1 cellular context compared by ENCODE assay signal in the genomic region with DNA sequence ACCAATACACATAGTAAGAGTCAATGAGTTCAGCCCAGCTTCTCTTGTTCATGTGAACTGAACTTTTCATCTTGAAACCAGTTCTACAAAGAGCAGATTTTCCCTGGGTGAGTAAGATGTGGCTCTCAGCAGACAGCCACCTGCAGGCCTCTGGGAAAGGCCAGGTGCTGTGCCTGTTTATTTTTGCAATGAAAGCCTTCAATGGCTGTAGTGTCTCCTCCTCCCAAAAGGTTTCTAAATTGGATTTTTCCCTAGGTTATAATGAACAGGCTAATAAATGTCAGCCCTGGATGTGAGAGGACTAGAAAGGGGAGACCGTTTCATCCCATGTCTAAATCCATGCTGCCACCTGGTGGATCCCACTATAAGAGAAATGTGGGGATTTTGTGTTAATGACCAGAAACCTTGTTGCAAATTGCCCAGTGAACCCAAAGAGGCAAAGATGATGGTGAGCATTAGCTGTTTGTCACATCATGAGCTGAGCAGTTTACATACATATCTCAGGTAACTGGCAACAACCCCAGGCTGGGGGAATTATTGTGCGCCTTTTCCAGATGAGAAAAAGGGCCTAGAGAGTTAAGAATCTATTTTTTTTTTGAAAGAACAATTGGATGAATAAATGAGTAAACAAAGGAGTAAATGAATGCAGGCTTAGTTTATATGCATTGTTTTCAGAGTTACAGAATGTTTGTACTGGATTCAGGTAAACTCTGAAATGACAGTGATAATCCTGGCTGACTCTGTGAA.
TF ChIP-seq lines count a peak whose summit lies in the region.

No MANE protein-coding gene starts in this region.

TF ChIP-seq in GM12878, 131 proteins besides CTCF, POLR2A, EP300 and RAD21 (continued from another document and continues in another):
- TF ChIP-seq, protein P1, sequence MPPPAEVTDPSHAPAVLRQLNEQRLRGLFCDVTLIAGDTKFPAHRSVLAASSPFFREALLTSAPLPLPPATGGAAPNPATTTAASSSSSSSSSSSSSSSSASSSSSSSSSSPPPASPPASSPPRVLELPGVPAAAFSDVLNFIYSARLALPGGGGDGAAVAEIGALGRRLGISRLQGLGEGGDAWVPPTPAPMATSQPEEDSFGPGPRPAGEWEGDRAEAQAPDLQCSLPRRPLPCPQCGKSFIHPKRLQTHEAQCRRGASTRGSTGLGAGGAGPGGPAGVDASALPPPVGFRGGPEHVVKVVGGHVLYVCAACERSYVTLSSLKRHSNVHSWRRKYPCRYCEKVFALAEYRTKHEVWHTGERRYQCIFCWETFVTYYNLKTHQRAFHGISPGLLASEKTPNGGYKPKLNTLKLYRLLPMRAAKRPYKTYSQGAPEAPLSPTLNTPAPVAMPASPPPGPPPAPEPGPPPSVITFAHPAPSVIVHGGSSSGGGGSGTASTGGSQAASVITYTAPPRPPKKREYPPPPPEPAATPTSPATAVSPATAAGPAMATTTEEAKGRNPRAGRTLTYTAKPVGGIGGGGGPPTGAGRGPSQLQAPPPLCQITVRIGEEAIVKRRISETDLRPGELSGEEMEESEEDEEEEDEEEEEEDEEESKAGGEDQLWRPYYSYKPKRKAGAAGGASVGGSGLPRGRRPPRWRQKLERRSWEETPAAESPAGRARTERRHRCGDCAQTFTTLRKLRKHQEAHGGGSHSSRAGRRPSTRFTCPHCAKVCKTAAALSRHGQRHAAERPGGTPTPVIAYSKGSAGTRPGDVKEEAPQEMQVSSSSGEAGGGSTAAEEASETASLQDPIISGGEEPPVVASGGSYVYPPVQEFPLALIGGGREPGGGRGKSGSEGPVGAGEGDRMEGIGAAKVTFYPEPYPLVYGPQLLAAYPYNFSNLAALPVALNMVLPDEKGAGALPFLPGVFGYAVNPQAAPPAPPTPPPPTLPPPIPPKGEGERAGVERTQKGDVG (CRISPR knock-in tag; IDR thresholded peaks at IDR 0.05) = no peak
- TF ChIP-seq, protein P2, sequence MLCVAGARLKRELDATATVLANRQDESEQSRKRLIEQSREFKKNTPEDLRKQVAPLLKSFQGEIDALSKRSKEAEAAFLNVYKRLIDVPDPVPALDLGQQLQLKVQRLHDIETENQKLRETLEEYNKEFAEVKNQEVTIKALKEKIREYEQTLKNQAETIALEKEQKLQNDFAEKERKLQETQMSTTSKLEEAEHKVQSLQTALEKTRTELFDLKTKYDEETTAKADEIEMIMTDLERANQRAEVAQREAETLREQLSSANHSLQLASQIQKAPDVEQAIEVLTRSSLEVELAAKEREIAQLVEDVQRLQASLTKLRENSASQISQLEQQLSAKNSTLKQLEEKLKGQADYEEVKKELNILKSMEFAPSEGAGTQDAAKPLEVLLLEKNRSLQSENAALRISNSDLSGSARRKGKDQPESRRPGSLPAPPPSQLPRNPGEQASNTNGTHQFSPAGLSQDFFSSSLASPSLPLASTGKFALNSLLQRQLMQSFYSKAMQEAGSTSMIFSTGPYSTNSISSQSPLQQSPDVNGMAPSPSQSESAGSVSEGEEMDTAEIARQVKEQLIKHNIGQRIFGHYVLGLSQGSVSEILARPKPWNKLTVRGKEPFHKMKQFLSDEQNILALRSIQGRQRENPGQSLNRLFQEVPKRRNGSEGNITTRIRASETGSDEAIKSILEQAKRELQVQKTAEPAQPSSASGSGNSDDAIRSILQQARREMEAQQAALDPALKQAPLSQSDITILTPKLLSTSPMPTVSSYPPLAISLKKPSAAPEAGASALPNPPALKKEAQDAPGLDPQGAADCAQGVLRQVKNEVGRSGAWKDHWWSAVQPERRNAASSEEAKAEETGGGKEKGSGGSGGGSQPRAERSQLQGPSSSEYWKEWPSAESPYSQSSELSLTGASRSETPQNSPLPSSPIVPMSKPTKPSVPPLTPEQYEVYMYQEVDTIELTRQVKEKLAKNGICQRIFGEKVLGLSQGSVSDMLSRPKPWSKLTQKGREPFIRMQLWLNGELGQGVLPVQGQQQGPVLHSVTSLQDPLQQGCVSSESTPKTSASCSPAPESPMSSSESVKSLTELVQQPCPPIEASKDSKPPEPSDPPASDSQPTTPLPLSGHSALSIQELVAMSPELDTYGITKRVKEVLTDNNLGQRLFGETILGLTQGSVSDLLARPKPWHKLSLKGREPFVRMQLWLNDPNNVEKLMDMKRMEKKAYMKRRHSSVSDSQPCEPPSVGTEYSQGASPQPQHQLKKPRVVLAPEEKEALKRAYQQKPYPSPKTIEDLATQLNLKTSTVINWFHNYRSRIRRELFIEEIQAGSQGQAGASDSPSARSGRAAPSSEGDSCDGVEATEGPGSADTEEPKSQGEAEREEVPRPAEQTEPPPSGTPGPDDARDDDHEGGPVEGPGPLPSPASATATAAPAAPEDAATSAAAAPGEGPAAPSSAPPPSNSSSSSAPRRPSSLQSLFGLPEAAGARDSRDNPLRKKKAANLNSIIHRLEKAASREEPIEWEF (IDR thresholded peaks at IDR 0.05; ENCODE audit: insufficient replicate concordance, low read depth, low read length) = peak; percentile 29
- no peak for TF ChIP-seq BACH1 (IDR thresholded peaks at IDR 0.05; ENCODE audit: borderline replicate concordance)
- TF ChIP-seq, protein P3, sequence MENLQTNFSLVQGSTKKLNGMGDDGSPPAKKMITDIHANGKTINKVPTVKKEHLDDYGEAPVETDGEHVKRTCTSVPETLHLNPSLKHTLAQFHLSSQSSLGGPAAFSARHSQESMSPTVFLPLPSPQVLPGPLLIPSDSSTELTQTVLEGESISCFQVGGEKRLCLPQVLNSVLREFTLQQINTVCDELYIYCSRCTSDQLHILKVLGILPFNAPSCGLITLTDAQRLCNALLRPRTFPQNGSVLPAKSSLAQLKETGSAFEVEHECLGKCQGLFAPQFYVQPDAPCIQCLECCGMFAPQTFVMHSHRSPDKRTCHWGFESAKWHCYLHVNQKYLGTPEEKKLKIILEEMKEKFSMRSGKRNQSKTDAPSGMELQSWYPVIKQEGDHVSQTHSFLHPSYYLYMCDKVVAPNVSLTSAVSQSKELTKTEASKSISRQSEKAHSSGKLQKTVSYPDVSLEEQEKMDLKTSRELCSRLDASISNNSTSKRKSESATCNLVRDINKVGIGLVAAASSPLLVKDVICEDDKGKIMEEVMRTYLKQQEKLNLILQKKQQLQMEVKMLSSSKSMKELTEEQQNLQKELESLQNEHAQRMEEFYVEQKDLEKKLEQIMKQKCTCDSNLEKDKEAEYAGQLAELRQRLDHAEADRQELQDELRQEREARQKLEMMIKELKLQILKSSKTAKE (IDR thresholded peaks at IDR 0.05; ENCODE audit: low read depth, poor library complexity, severe bottlenecking) = no peak
- TF ChIP-seq, protein P4, sequence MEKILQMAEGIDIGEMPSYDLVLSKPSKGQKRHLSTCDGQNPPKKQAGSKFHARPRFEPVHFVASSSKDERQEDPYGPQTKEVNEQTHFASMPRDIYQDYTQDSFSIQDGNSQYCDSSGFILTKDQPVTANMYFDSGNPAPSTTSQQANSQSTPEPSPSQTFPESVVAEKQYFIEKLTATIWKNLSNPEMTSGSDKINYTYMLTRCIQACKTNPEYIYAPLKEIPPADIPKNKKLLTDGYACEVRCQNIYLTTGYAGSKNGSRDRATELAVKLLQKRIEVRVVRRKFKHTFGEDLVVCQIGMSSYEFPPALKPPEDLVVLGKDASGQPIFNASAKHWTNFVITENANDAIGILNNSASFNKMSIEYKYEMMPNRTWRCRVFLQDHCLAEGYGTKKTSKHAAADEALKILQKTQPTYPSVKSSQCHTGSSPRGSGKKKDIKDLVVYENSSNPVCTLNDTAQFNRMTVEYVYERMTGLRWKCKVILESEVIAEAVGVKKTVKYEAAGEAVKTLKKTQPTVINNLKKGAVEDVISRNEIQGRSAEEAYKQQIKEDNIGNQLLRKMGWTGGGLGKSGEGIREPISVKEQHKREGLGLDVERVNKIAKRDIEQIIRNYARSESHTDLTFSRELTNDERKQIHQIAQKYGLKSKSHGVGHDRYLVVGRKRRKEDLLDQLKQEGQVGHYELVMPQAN (conservative IDR thresholded peaks at IDR 0.05) = no peak
- TF ChIP-seq, protein P5, sequence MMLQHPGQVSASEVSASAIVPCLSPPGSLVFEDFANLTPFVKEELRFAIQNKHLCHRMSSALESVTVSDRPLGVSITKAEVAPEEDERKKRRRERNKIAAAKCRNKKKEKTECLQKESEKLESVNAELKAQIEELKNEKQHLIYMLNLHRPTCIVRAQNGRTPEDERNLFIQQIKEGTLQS (IDR thresholded peaks at IDR 0.05; ENCODE audit: borderline replicate concordance, extremely low read depth, low read depth, low read length) = 0 out of 2 replicates have a peak, but pooled peaks have one; percentile 2
- TF ChIP-seq BHLHE40 (IDR thresholded peaks at IDR 0.05; ENCODE audit: borderline replicate concordance in 1 of 2, low read depth in 2 of 2, low read length in 1 of 2) = no peak
- no peak for TF ChIP-seq ZNF274 (IDR thresholded peaks at IDR 0.05; ENCODE audit: insufficient read depth, insufficient read length)
- TF ChIP-seq SMAD1 (IDR thresholded peaks at IDR 0.05; ENCODE audit: low read depth, partially characterized antibody) = no peak
- no peak for TF ChIP-seq SPI1 (IDR thresholded peaks at IDR 0.05; ENCODE audit: borderline replicate concordance, insufficient read depth, low read depth, low read length)
- peak; percentile 53; the same call in 1 of the 2 replicates for TF ChIP-seq FOXM1 (IDR thresholded peaks at IDR 0.05; ENCODE audit: low read depth, low read length)
- TF ChIP-seq RCOR1 (conservative IDR thresholded peaks at IDR 0.05; ENCODE audit: low read depth, low read length) = no peak
- TF ChIP-seq TCF3 (IDR thresholded peaks at IDR 0.05; ENCODE audit: borderline replicate concordance, insufficient read depth, low read depth, low read length) = peak; percentile 43; the same call in 1 of the 2 replicates
- no peak for TF ChIP-seq BMI1 (IDR thresholded peaks at IDR 0.05; ENCODE audit: borderline replicate concordance)
- no peak; the same call in 1 of the 2 replicates for TF ChIP-seq CBX5 (IDR thresholded peaks at IDR 0.05; ENCODE audit: low read depth)
- TF ChIP-seq, protein P6, sequence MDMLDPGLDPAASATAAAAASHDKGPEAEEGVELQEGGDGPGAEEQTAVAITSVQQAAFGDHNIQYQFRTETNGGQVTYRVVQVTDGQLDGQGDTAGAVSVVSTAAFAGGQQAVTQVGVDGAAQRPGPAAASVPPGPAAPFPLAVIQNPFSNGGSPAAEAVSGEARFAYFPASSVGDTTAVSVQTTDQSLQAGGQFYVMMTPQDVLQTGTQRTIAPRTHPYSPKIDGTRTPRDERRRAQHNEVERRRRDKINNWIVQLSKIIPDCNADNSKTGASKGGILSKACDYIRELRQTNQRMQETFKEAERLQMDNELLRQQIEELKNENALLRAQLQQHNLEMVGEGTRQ (IDR thresholded peaks at IDR 0.05; ENCODE audit: borderline replicate concordance, low read depth, low read length) = no peak
- no peak for TF ChIP-seq NR2C1 (IDR thresholded peaks at IDR 0.05)
- no peak for TF ChIP-seq MEF2B (IDR thresholded peaks at IDR 0.05; ENCODE audit: partially characterized antibody, poor library complexity, severe bottlenecking)
- TF ChIP-seq PML (IDR thresholded peaks at IDR 0.05; ENCODE audit: low read length) = 0 out of 2 replicates have a peak, but pooled peaks have one; percentile 44
- TF ChIP-seq, protein P7, sequence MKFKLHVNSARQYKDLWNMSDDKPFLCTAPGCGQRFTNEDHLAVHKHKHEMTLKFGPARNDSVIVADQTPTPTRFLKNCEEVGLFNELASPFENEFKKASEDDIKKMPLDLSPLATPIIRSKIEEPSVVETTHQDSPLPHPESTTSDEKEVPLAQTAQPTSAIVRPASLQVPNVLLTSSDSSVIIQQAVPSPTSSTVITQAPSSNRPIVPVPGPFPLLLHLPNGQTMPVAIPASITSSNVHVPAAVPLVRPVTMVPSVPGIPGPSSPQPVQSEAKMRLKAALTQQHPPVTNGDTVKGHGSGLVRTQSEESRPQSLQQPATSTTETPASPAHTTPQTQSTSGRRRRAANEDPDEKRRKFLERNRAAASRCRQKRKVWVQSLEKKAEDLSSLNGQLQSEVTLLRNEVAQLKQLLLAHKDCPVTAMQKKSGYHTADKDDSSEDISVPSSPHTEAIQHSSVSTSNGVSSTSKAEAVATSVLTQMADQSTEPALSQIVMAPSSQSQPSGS (IDR thresholded peaks at IDR 0.05; ENCODE audit: low read length) = no peak
- no peak for TF ChIP-seq YY1 (IDR thresholded peaks at IDR 0.05; ENCODE audit: low read depth, low read length)
- TF ChIP-seq KAT2A (conservative IDR thresholded peaks at IDR 0.05; ENCODE audit: control insufficient read depth, low read depth, low read length) = no peak
- no peak for TF ChIP-seq KLF5 (IDR thresholded peaks at IDR 0.05; ENCODE audit: partially characterized antibody)
- TF ChIP-seq ASH2L (IDR thresholded peaks at IDR 0.05; ENCODE audit: borderline replicate concordance, low read depth) = no peak
- TF ChIP-seq SMAD5 (IDR thresholded peaks at IDR 0.05; ENCODE audit: low read depth) = no peak
- TF ChIP-seq, protein P8, sequence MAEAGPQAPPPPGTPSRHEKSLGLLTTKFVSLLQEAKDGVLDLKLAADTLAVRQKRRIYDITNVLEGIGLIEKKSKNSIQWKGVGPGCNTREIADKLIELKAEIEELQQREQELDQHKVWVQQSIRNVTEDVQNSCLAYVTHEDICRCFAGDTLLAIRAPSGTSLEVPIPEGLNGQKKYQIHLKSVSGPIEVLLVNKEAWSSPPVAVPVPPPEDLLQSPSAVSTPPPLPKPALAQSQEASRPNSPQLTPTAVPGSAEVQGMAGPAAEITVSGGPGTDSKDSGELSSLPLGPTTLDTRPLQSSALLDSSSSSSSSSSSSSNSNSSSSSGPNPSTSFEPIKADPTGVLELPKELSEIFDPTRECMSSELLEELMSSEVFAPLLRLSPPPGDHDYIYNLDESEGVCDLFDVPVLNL (IDR thresholded peaks at IDR 0.05; ENCODE audit: low read depth, low read length) = no peak
- peak; percentile 42; the same call in 1 of the 2 replicates for TF ChIP-seq NFIC (IDR thresholded peaks at IDR 0.05; ENCODE audit: low read depth, low read length)
- TF ChIP-seq RUNX3 (IDR thresholded peaks at IDR 0.05; ENCODE audit: low read length) = peak; percentile 38; the same call in 1 of the 2 replicates
- TF ChIP-seq MYC (IDR thresholded peaks at IDR 0.05; ENCODE audit: insufficient read depth, insufficient read length, insufficient replicate concordance, low read length, severe bottlenecking) = no peak
- TF ChIP-seq TCF12 (IDR thresholded peaks at IDR 0.05; ENCODE audit: low read depth, low read length) = peak; percentile 81
- 0 out of 4 replicates have a peak, but pooled peaks of 1 of the 2 experiments have one; percentile 8 for TF ChIP-seq ETV6 (conservative IDR thresholded peaks at IDR 0.05 in 1 of 2, IDR thresholded peaks at IDR 0.05 in 1 of 2; ENCODE audit: borderline replicate concordance in 1 of 2, low read depth in 1 of 2)
- no peak for TF ChIP-seq JUND (IDR thresholded peaks at IDR 0.05; ENCODE audit: low read depth, low read length)
- peak; percentile 91 for TF ChIP-seq SMC3 (IDR thresholded peaks at IDR 0.05; ENCODE audit: borderline replicate concordance, low read length)
